Comparison of ENCODE assay signal across 2 cellular contexts in the genomic region with DNA sequence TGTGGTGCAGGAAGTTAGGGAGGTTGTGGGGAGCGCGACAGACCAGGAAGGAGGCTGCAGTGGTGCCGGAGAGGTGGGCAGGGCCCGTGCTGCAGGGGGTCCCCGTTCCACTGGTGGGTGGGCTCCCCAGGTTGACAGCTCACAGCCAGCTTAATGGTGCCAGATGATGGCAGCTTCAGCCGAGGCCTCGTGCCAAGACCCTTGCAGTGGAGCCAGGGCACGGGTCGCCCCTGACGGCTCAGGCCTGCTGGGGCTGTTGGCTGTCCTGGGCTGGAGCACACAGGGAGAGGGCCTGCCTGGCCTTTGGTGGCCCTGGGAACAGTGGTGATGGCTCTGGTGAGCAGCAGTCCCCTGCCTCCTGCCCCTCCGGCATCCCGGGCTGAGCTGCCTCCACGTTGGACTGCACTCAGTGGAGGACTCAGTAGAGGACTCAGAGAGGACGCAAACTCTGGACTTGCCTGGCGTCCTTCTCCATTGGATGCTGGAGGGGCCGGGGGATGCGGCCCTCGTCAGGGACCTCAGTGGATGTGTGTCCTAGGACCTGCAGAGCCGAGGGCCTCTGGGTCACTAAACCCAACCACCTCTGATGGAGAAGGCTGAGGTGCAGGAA.
TF ChIP-seq lines count a peak whose summit lies in the region.

No MANE protein-coding gene starts in this region.

TF ChIP-seq in K562, 482 proteins besides CTCF, POLR2A, EP300 and RAD21:
- TF ChIP-seq, protein P1, sequence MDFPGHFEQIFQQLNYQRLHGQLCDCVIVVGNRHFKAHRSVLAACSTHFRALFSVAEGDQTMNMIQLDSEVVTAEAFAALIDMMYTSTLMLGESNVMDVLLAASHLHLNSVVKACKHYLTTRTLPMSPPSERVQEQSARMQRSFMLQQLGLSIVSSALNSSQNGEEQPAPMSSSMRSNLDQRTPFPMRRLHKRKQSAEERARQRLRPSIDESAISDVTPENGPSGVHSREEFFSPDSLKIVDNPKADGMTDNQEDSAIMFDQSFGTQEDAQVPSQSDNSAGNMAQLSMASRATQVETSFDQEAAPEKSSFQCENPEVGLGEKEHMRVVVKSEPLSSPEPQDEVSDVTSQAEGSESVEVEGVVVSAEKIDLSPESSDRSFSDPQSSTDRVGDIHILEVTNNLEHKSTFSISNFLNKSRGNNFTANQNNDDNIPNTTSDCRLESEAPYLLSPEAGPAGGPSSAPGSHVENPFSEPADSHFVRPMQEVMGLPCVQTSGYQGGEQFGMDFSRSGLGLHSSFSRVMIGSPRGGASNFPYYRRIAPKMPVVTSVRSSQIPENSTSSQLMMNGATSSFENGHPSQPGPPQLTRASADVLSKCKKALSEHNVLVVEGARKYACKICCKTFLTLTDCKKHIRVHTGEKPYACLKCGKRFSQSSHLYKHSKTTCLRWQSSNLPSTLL (IDR thresholded peaks at IDR 0.05) = peak; percentile 61; the same call in 1 of the 2 replicates
- TF ChIP-seq CBX1 (IDR thresholded peaks at IDR 0.05; ENCODE audit: low read depth) = no peak
- TF ChIP-seq, protein P2, sequence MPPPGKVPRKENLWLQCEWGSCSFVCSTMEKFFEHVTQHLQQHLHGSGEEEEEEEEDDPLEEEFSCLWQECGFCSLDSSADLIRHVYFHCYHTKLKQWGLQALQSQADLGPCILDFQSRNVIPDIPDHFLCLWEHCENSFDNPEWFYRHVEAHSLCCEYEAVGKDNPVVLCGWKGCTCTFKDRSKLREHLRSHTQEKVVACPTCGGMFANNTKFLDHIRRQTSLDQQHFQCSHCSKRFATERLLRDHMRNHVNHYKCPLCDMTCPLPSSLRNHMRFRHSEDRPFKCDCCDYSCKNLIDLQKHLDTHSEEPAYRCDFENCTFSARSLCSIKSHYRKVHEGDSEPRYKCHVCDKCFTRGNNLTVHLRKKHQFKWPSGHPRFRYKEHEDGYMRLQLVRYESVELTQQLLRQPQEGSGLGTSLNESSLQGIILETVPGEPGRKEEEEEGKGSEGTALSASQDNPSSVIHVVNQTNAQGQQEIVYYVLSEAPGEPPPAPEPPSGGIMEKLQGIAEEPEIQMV (tag; conservative IDR thresholded peaks at IDR 0.05; ENCODE audit: low read depth) = peak; percentile 75
- TF ChIP-seq CC2D1A (IDR thresholded peaks at IDR 0.05) = peak; percentile 37; the same call in 1 of the 2 replicates
- TF ChIP-seq BCL6 (CRISPR knock-in tag; IDR thresholded peaks at IDR 0.05) = no peak

TF ChIP-seq in WTC11, 78 proteins besides CTCF, POLR2A, EP300 and RAD21:
- TF ChIP-seq HMGXB4 (CRISPR knock-in tag; IDR thresholded peaks at IDR 0.05) (no peak), NR3C1 (CRISPR knock-in tag; conservative IDR thresholded peaks at IDR 0.05; ENCODE audit: low read depth) (no peak), IRF2 (CRISPR knock-in tag; IDR thresholded peaks at IDR 0.05; ENCODE audit: borderline replicate concordance, low read depth) (no peak), ZNF263 (CRISPR knock-in tag; IDR thresholded peaks at IDR 0.05; ENCODE audit: low read depth) (no peak), MYBL2 (CRISPR knock-in tag; IDR thresholded peaks at IDR 0.05) (no peak), ETV6 (CRISPR knock-in tag; IDR thresholded peaks at IDR 0.05) (no peak), NR2C2 (CRISPR knock-in tag; IDR thresholded peaks at IDR 0.05) (no peak), GTF2I (CRISPR knock-in tag; conservative IDR thresholded peaks at IDR 0.05) (no peak), ZNF423 (CRISPR knock-in tag; IDR thresholded peaks at IDR 0.05) (no peak), E2F5 (CRISPR knock-in tag; IDR thresholded peaks at IDR 0.05) (no peak), MLX (CRISPR knock-in tag; IDR thresholded peaks at IDR 0.05) (no peak), ZSCAN18 (CRISPR knock-in tag; IDR thresholded peaks at IDR 0.05) (no peak)
- TF ChIP-seq, protein P3, sequence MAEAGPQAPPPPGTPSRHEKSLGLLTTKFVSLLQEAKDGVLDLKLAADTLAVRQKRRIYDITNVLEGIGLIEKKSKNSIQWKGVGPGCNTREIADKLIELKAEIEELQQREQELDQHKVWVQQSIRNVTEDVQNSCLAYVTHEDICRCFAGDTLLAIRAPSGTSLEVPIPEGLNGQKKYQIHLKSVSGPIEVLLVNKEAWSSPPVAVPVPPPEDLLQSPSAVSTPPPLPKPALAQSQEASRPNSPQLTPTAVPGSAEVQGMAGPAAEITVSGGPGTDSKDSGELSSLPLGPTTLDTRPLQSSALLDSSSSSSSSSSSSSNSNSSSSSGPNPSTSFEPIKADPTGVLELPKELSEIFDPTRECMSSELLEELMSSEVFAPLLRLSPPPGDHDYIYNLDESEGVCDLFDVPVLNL (CRISPR knock-in tag; IDR thresholded peaks at IDR 0.05; ENCODE audit: borderline replicate concordance, low read depth) = no peak
- TF ChIP-seq, protein P4, sequence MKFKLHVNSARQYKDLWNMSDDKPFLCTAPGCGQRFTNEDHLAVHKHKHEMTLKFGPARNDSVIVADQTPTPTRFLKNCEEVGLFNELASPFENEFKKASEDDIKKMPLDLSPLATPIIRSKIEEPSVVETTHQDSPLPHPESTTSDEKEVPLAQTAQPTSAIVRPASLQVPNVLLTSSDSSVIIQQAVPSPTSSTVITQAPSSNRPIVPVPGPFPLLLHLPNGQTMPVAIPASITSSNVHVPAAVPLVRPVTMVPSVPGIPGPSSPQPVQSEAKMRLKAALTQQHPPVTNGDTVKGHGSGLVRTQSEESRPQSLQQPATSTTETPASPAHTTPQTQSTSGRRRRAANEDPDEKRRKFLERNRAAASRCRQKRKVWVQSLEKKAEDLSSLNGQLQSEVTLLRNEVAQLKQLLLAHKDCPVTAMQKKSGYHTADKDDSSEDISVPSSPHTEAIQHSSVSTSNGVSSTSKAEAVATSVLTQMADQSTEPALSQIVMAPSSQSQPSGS (CRISPR knock-in tag; IDR thresholded peaks at IDR 0.05; ENCODE audit: borderline replicate concordance, low read depth) = no peak
- TF ChIP-seq, protein P5, sequence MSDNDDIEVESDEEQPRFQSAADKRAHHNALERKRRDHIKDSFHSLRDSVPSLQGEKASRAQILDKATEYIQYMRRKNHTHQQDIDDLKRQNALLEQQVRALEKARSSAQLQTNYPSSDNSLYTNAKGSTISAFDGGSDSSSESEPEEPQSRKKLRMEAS (CRISPR knock-in tag; IDR thresholded peaks at IDR 0.05) = no peak
- TF ChIP-seq, protein P6, sequence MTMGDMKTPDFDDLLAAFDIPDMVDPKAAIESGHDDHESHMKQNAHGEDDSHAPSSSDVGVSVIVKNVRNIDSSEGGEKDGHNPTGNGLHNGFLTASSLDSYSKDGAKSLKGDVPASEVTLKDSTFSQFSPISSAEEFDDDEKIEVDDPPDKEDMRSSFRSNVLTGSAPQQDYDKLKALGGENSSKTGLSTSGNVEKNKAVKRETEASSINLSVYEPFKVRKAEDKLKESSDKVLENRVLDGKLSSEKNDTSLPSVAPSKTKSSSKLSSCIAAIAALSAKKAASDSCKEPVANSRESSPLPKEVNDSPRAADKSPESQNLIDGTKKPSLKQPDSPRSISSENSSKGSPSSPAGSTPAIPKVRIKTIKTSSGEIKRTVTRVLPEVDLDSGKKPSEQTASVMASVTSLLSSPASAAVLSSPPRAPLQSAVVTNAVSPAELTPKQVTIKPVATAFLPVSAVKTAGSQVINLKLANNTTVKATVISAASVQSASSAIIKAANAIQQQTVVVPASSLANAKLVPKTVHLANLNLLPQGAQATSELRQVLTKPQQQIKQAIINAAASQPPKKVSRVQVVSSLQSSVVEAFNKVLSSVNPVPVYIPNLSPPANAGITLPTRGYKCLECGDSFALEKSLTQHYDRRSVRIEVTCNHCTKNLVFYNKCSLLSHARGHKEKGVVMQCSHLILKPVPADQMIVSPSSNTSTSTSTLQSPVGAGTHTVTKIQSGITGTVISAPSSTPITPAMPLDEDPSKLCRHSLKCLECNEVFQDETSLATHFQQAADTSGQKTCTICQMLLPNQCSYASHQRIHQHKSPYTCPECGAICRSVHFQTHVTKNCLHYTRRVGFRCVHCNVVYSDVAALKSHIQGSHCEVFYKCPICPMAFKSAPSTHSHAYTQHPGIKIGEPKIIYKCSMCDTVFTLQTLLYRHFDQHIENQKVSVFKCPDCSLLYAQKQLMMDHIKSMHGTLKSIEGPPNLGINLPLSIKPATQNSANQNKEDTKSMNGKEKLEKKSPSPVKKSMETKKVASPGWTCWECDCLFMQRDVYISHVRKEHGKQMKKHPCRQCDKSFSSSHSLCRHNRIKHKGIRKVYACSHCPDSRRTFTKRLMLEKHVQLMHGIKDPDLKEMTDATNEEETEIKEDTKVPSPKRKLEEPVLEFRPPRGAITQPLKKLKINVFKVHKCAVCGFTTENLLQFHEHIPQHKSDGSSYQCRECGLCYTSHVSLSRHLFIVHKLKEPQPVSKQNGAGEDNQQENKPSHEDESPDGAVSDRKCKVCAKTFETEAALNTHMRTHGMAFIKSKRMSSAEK (CRISPR knock-in tag; IDR thresholded peaks at IDR 0.05; ENCODE audit: borderline replicate concordance) = no peak
